1 cellular context compared by ENCODE assay signal in genomic region chr4:182486895-182487294, GRCh38.
TF ChIP-seq lines count a peak whose summit lies in the region.

No MANE protein-coding gene starts in this region.

TF ChIP-seq in WTC11, 78 proteins besides CTCF, POLR2A, EP300 and RAD21 (continued from another document):
- no peak for TF ChIP-seq ZNF512 (CRISPR knock-in tag; IDR thresholded peaks at IDR 0.05; ENCODE audit: borderline replicate concordance)
- no peak for TF ChIP-seq USF2 (CRISPR knock-in tag; IDR thresholded peaks at IDR 0.05)
- no peak for TF ChIP-seq CBFB (CRISPR knock-in tag; IDR thresholded peaks at IDR 0.05; ENCODE audit: low read depth)
- no peak for TF ChIP-seq TCF7 (CRISPR knock-in tag; IDR thresholded peaks at IDR 0.05; ENCODE audit: low read depth)
- TF ChIP-seq ZNF317 (CRISPR knock-in tag; IDR thresholded peaks at IDR 0.05; ENCODE audit: borderline replicate concordance, low read depth) = peak; percentile 98
TF ChIP-seq in WTC11: peak in this region for 1.
